ENCODE assay signal across 8 cellular contexts in genomic region chr7:7424151-7424873, GRCh38.
DNase-seq lines count a peak whose midpoint lies in the region; ATAC-seq and TF ChIP-seq lines count a peak whose summit lies in the region.

No MANE protein-coding gene starts in this region.

- H3K36me3 ChIP-seq in GM23338 (ENCODE audit: insufficient read depth) (no peaks in the 10 kb centered on the region), Karpas-422 (ENCODE audit: insufficient read depth, low read length) (no peaks in the 10 kb centered on the region), PC-9 (ENCODE audit: low read depth) (no peaks in the 10 kb centered on the region), vagina (no peaks in the 10 kb centered on the region)

- BruUV-seq in PC-9 (replicated peaks; lab: Mats Ljungman, UMichigan): no TSS peak

- peak; percentile 86 for DNase-seq in ELR (ENCODE audit: low read depth)
- DNase-seq in GM23338 (ENCODE audit: low spot score): peak; percentile 87
- peak; percentile 84 for DNase-seq in Karpas-422
- DNase-seq in PC-9: peak; percentile 55 to 60
- DNase-seq in activated naive CD4-positive, alpha-beta T cell treated with anti-CD3 and anti-CD28 coated beads, Interleukin-2, amount 10 ng/mL, durations not matched to agents 7 days and 5 days: peak; percentile 31
- peak; percentile 60 for DNase-seq in glomerular endothelial cell (ENCODE audit: extremely low read depth, low read depth, low spot score)
- DNase-seq in osteocyte (ENCODE audit: extremely low spot score, unreplicated experiment): no peak
- no peak for DNase-seq in vagina (ENCODE audit: extremely low spot score in 2 of 2)

- H3F3A ChIP-seq in GM23338 (replicated peaks; ENCODE audit: low read depth) (no peaks in the 10 kb centered on the region), PC-9 (ENCODE audit: insufficient read depth, low read depth) (no peaks in the 10 kb centered on the region)

- no peak overlapping the region for H3K4me2 ChIP-seq in GM23338
- H3K4me2 ChIP-seq in Karpas-422 (ENCODE audit: low read depth, low read length, poor library complexity, severe bottlenecking): peak overlapping the region; percentile 90
- H3K4me2 ChIP-seq in PC-9: peak overlapping the region; percentile 62

- H3K9me2 ChIP-seq in GM23338 (ENCODE audit: insufficient read depth): 0 out of 2 replicates have a peak, but pooled peaks cover 2% of the 10 kb centered on the region
- no peaks in the 10 kb centered on the region for H3K9me2 ChIP-seq in Karpas-422 (replicated peaks; ENCODE audit: insufficient read depth, low read length)
- H3K9me2 ChIP-seq in PC-9 (ENCODE audit: insufficient read depth): no peaks in the 10 kb centered on the region; the same call in 1 of the 2 replicates

- H4K20me1 ChIP-seq in GM23338 (replicated peaks; ENCODE audit: insufficient read depth): no peaks in the 10 kb centered on the region
- no peaks in the 10 kb centered on the region for H4K20me1 ChIP-seq in Karpas-422 (ENCODE audit: insufficient read depth, low read depth, low read length)
- no peaks in the 10 kb centered on the region for H4K20me1 ChIP-seq in PC-9 (ENCODE audit: insufficient read depth)

- H3K27ac Mint-ChIP-seq in GM23338 (no peak overlapping the region), osteocyte (ENCODE audit: unreplicated experiment) (peak overlapping the region; percentile 32)
- no peak overlapping the region for H3K27ac Mint-ChIP-seq in activated naive CD4-positive, alpha-beta T cell treated with anti-CD3 and anti-CD28 coated beads, Interleukin-2, amount 10 ng/mL, durations not matched to agents 7 days and 5 days

- H3K4me3 ChIP-seq in GM23338: no peak overlapping the region
- H3K4me3 ChIP-seq in Karpas-422 (ENCODE audit: low read length): peak overlapping the region; percentile 70
- peak overlapping the region; percentile 29; the same call in 1 of the 2 replicates for H3K4me3 ChIP-seq in PC-9
- peak overlapping the region; percentile 37 to 45 for H3K4me3 ChIP-seq in vagina

- no peak overlapping the region for H3K27ac ChIP-seq in GM23338 (ENCODE audit: low read depth)
- H3K27ac ChIP-seq in Karpas-422 (ENCODE audit: low read length): no peak overlapping the region
- no peak overlapping the region for H3K27ac ChIP-seq in PC-9
- H3K27ac ChIP-seq in vagina: no peak overlapping the region

- H3K9me3 ChIP-seq in Karpas-422 (ENCODE audit: low read length): no peaks in the 10 kb centered on the region
- no peaks in the 10 kb centered on the region for H3K9me3 ChIP-seq in PC-9 (ENCODE audit: insufficient read depth, low read depth)
- H3K9me3 ChIP-seq in vagina: no peaks in the 10 kb centered on the region

- TF ChIP-seq CTCF in GM23338 (conservative IDR thresholded peaks at IDR 0.05; ENCODE audit: low read depth in 2 of 2) (peak; percentile 90 to 92), PC-9 (conservative IDR thresholded peaks at IDR 0.05) (peak; percentile 88), osteocyte (IDR thresholded peaks at IDR 0.05) (peak; percentile 89), vagina (IDR thresholded peaks at IDR 0.05) (peak; percentile 54 to 76 (median 75))

- CTCF ChIA-PET in PC-9 (lab: Charles Lee): interaction anchor here (0.6 to 1.2 kb wide), 11 partner anchors 110 to 1696 kb away, joined by 3 to 33 read pairs (median 4); no protein-coding TSS in a partner anchor
- CTCF ChIA-PET in activated naive CD4-positive, alpha-beta T cell treated with anti-CD3 and anti-CD28 coated beads, Interleukin-2, amount 10 ng/mL, durations not matched to agents 7 days and 5 days (lab: Charles Lee): interaction anchor here (0.6 to 1.3 kb wide), 2 partner anchors 60 to 117 kb away, joined by 3 to 4 read pairs; no protein-coding TSS in a partner anchor

- H2AFZ ChIP-seq in GM23338 (0 out of 2 replicates have a peak overlapping the region, but pooled peaks have one; percentile 8), Karpas-422 (ENCODE audit: low read length) (peak overlapping the region; percentile 100), PC-9 (0 out of 2 replicates have a peak overlapping the region, but pooled peaks have one; percentile 56)

- no peaks in the 10 kb centered on the region for H3K27me3 Mint-ChIP-seq in GM23338 (ENCODE audit: insufficient read depth, low read depth, poor library complexity)
- H3K27me3 Mint-ChIP-seq in activated naive CD4-positive, alpha-beta T cell treated with anti-CD3 and anti-CD28 coated beads, Interleukin-2, amount 10 ng/mL, durations not matched to agents 7 days and 5 days: no peaks in the 10 kb centered on the region
- no peaks in the 10 kb centered on the region for H3K27me3 Mint-ChIP-seq in osteocyte (ENCODE audit: unreplicated experiment)

- TF ChIP-seq POLR2A in vagina (IDR thresholded peaks at IDR 0.05): no peak

- H3K36me3 Mint-ChIP-seq in GM23338 (ENCODE audit: low read depth) (no peaks in the 10 kb centered on the region), osteocyte (ENCODE audit: unreplicated experiment) (no peaks in the 10 kb centered on the region)
- no peaks in the 10 kb centered on the region for H3K36me3 Mint-ChIP-seq in activated naive CD4-positive, alpha-beta T cell treated with anti-CD3 and anti-CD28 coated beads, Interleukin-2, amount 10 ng/mL, durations not matched to agents 7 days and 5 days

- no peaks in the 10 kb centered on the region for H3K4me1 ChIP-seq in GM23338 (ENCODE audit: insufficient read depth)
- peaks cover 3% of the 10 kb centered on the region; the same call in 1 of the 2 replicates for H3K4me1 ChIP-seq in Karpas-422 (ENCODE audit: low read length)
- no peaks in the 10 kb centered on the region for H3K4me1 ChIP-seq in PC-9 (replicated peaks; ENCODE audit: insufficient read depth)
- peaks cover 5% of the 10 kb centered on the region for H3K4me1 ChIP-seq in vagina

- H3K9ac ChIP-seq in Karpas-422 (ENCODE audit: low read length): peak overlapping the region; percentile 65

- H3K4me1 Mint-ChIP-seq in GM23338: peaks cover 8% of the 10 kb centered on the region
- H3K4me1 Mint-ChIP-seq in activated naive CD4-positive, alpha-beta T cell treated with anti-CD3 and anti-CD28 coated beads, Interleukin-2, amount 10 ng/mL, durations not matched to agents 7 days and 5 days: peaks cover 2% of the 10 kb centered on the region
- peaks cover 32% of the 10 kb centered on the region for H3K4me1 Mint-ChIP-seq in osteocyte (ENCODE audit: unreplicated experiment)

- H3K4me3 Mint-ChIP-seq in GM23338 (no peak overlapping the region), osteocyte (ENCODE audit: unreplicated experiment) (peak overlapping the region; percentile 71)
- H3K4me3 Mint-ChIP-seq in activated naive CD4-positive, alpha-beta T cell treated with anti-CD3 and anti-CD28 coated beads, Interleukin-2, amount 10 ng/mL, durations not matched to agents 7 days and 5 days: peak overlapping the region; percentile 22

- no peaks in the 10 kb centered on the region for H3K27me3 ChIP-seq in GM23338 (ENCODE audit: insufficient read depth)
- H3K27me3 ChIP-seq in Karpas-422 (ENCODE audit: low read length): no peaks in the 10 kb centered on the region
- H3K27me3 ChIP-seq in PC-9 (ENCODE audit: insufficient read depth, low read depth): no peaks in the 10 kb centered on the region
- H3K27me3 ChIP-seq in vagina: no peaks in the 10 kb centered on the region

- intact Hi-C loops in PC-9 (cut with micrococcal nuclease; ENCODE audit: unreplicated experiment): loop anchor here (1.0 to 10.0 kb wide), 7 partner anchors 116 to 872 kb away; no protein-coding TSS in a partner anchor
- intact Hi-C loops in vagina (cut with DNase I): no loop called here

- H3K9me3 Mint-ChIP-seq in GM23338 (no peaks in the 10 kb centered on the region), osteocyte (ENCODE audit: unreplicated experiment) (no peaks in the 10 kb centered on the region)
- no peaks in the 10 kb centered on the region for H3K9me3 Mint-ChIP-seq in activated naive CD4-positive, alpha-beta T cell treated with anti-CD3 and anti-CD28 coated beads, Interleukin-2, amount 10 ng/mL, durations not matched to agents 7 days and 5 days

- ATAC-seq in GM23338: peak; percentile 94

- H3K79me2 ChIP-seq in GM23338 (replicated peaks; ENCODE audit: insufficient read depth) (no peaks in the 10 kb centered on the region), Karpas-422 (ENCODE audit: low read length) (no peaks in the 10 kb centered on the region), PC-9 (ENCODE audit: low read depth) (no peaks in the 10 kb centered on the region)

- POLR2A ChIA-PET in PC-9 (lab: Charles Lee; ENCODE audit: unreplicated experiment): no interaction called here

TF ChIP-seq in GM23338, 12 proteins besides CTCF, POLR2A, EP300 and RAD21:
- no peak for TF ChIP-seq ZNF331 (CRISPR knock-in tag; IDR thresholded peaks at IDR 0.05; ENCODE audit: low read depth)

Comparison
In these comparisons a context has a peak if more than half of its experiments do, and no peak if none do; other contexts are left out.
1. DNase-seq: peak in ELR (single experiment), GM23338 (single experiment), Karpas-422 (single experiment), PC-9 (2 of 2), activated naive CD4-positive, alpha-beta T cell treated with anti-CD3 and anti-CD28 coated beads, Interleukin-2, amount 10 ng/mL, durations not matched to agents 7 days and 5 days (single experiment) and glomerular endothelial cell (single experiment); none in osteocyte (single experiment) and vagina (0 of 2).
2. H2AFZ ChIP-seq: peak in every context shown above with its lines; median percentile 100 in Karpas-422; 56 in PC-9; 8 in GM23338.
3. Peak in every context shown above with its lines, with median percentiles within 50 percentile points of each other: CTCF ChIP-seq.